Comparison of ENCODE assay signal across 1 cellular context in the genomic region with DNA sequence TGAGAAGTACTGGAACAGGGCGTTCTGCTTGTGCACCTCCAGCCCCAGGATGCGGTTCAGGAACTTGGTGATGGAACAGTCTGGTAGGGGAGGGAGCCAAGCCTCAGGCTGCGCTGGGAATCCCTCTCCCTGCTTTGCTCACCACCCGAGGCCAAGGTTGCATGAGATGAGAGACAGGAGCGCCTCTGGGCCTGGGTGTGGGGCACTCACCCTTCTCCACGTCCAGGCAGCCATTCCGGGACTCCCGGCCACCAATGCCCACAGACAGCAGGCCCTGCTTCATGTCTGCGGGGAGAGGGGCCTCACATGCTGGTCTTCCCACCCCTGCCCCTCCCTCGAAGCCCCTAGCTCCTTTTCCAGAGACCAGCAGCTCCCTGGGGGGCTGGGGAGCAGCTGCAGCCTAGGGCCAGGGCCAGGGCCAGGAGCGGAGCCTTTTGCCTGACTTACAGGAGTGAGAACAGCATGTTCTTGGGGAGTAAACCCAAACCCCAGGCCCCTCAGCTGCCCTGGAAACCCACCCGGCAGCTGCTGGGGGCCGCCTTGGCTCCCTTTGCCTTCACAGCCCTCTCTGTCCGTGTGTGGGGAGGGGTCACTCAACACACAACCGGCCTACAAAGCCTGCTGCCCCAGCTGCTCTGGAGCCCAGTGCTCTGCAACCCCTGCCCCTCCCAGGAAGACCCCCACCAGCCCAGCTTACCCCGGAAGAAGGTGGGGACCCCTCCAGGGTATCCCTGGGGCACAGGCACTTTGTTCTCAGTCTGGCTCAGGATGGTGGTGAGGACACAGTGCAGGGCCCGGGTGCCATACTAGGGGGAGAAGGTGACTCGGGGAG.
TF ChIP-seq lines count a peak whose summit lies in the region.

No MANE protein-coding gene starts in this region.

TF ChIP-seq in HepG2, 621 proteins besides CTCF, POLR2A, EP300 and RAD21:
- 0 out of 2 replicates have a peak, but pooled peaks have one; percentile 12 for TF ChIP-seq PCBP1 (IDR thresholded peaks at IDR 0.05; ENCODE audit: borderline replicate concordance, low read depth, low read length)
- no peak for TF ChIP-seq ZUFSP (CRISPR knock-in tag; IDR thresholded peaks at IDR 0.05; ENCODE audit: borderline replicate concordance)
TF ChIP-seq in HepG2: peak in this region for 1.
